22 cellular contexts compared by ENCODE assay signal in the genomic region with DNA sequence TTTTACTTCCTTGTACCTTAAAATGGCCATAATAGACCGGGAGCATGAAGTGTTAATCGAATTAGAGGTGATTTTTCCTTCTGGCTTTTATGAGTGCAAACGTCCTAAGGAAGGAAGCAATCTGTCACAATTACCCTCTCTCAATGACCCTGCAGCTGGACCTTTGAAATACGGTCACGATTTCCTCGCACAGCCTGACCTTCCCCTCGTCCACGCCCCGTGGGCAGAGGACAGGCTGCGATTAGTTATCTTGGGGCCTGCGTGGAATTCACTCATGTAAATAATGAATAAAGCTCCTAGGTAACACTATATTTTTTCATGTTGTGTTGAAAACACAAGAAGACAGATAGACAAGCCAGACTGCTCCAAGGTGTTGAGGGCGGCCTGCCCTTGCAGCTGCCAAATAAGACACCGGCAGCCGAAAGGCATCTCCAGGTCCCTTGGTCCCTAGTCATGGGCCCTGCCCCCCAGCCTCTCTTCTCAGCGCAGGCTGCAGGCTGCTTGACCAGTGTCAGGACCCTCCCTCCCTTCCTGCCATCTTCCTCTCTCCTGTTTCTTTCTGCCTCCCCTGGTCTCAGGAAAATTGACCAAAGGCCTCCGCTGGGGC.
DNase-seq lines count a peak whose midpoint lies in the region; ATAC-seq and TF ChIP-seq lines count a peak whose summit lies in the region.
"Had no signal": no experiment of that assay in that cellular context is flagged by ENCODE, and none has a peak within 500 bp of the region (broad histone marks: within the 10 kb centered on the region; RNA-seq: fewer than 3 reads in every experiment).

No MANE protein-coding gene starts in this region.

- H3K4me3 ChIP-seq in H7 (ENCODE audit: insufficient read depth, low read depth, low read length) (no peak overlapping the region), osteoblast (ENCODE audit: insufficient read depth, low read length) (no peak overlapping the region)
- H3K4me3 ChIP-seq: A549; BLaER1 treated with 17β-estradiol and CSF1 and Interleukin-3, amounts not matched to agents 10 nM and 100 nM; GM23248 had no signal

- H3K36me3 ChIP-seq in H7 (replicated peaks; ENCODE audit: control insufficient read depth, insufficient read depth, low read length) (no peaks in the 10 kb centered on the region), osteoblast (ENCODE audit: insufficient read depth, low read length) (no peaks in the 10 kb centered on the region)
- H3K36me3 ChIP-seq: BE2C had no signal

- peaks cover 3% of the 10 kb centered on the region for H3K9me3 ChIP-seq in osteoblast (ENCODE audit: low read depth, low read length)
- H3K9me3 ChIP-seq: A549, BE2C had no signal

- H4K20me1 ChIP-seq in osteoblast (ENCODE audit: insufficient read depth, low read length), result no peaks in the 10 kb centered on the region
- H4K20me1 ChIP-seq: BLaER1 treated with 17β-estradiol and CSF1 and Interleukin-3, amounts not matched to agents 10 nM and 100 nM had no signal

- no peaks in the 10 kb centered on the region for H3K79me2 ChIP-seq in osteoblast (ENCODE audit: insufficient read depth, low read length)

- H3K27me3 Mint-ChIP-seq in neural crest cell (ENCODE audit: low read depth), result no peaks in the 10 kb centered on the region
- H3K27me3 Mint-ChIP-seq: CD4-positive, alpha-beta memory T cell had no signal

- H3K36me3 Mint-ChIP-seq in neural crest cell (ENCODE audit: low read depth), result no peaks in the 10 kb centered on the region
- H3K36me3 Mint-ChIP-seq: CD4-positive, alpha-beta memory T cell had no signal

- peaks cover 12% of the 10 kb centered on the region for H3K4me1 Mint-ChIP-seq in neural crest cell
- H3K4me1 Mint-ChIP-seq: CD4-positive, alpha-beta memory T cell had no signal

- TF ChIP-seq CTCF in neural crest cell (conservative IDR thresholded peaks at IDR 0.05) (no peak), osteoblast (IDR thresholded peaks at IDR 0.05; ENCODE audit: extremely low read depth, low read depth, low read length) (no peak)

- H3K4me1 ChIP-seq in osteoblast (ENCODE audit: insufficient read depth, low read length), result no peaks in the 10 kb centered on the region
- H3K4me1 ChIP-seq: A549, BE2C had no signal

- peak overlapping the region; percentile 35 for H3K27ac Mint-ChIP-seq in neural crest cell (ENCODE audit: unreplicated experiment)
- H3K27ac Mint-ChIP-seq: CD4-positive, alpha-beta memory T cell had no signal

- no peak for ATAC-seq in GM19452 (IDR thresholded peaks at IDR 0.05; ENCODE audit: unreplicated experiment)
- ATAC-seq: A549, HCT116 had no signal

- no peak overlapping the region for H3K27ac ChIP-seq in osteoblast (ENCODE audit: low read depth, low read length)
- H3K27ac ChIP-seq: A549; BLaER1 treated with 17β-estradiol and CSF1 and Interleukin-3, amounts not matched to agents 10 nM and 100 nM; GM23248 had no signal

- H3K9me3 Mint-ChIP-seq in neural crest cell, result no peaks in the 10 kb centered on the region

- peak; percentile 31 for DNase-seq in H7
- DNase-seq in left kidney (ENCODE audit: low read depth, low spot score), result peak; percentile 65
- DNase-seq in neural crest cell (ENCODE audit: low read depth, low spot score), result no peak
- peak; percentile 9 for DNase-seq in osteoblast (ENCODE audit: insufficient read length, low spot score, missing footprints)
- DNase-seq in midbrain (lab: John Stamatoyannopoulos, UW), result no peak
- no peak for DNase-seq in mucosa of gallbladder (ENCODE audit: low spot score)
- no peak for DNase-seq in NCI-H2227 (lab: John Stamatoyannopoulos, UW; ENCODE audit: unreplicated experiment)
- DNase-seq: 8988T; ACHN; AML-193; BE2C; Calu3; CD4-positive, alpha-beta memory T cell; COR-L47; DMS153; DND-41; GM23248; H9 had no signal

- H3K4me3 Mint-ChIP-seq in neural crest cell, result no peak overlapping the region
- H3K4me3 Mint-ChIP-seq: CD4-positive, alpha-beta memory T cell; H9 had no signal

- no peak overlapping the region for H3K4me2 ChIP-seq in osteoblast (ENCODE audit: insufficient read depth, low read length)
- H3K4me2 ChIP-seq: A549; BLaER1 treated with 17β-estradiol and CSF1 and Interleukin-3, amounts not matched to agents 10 nM and 100 nM had no signal

- H2AFZ ChIP-seq in osteoblast (ENCODE audit: low read length), result no peak overlapping the region
- H2AFZ ChIP-seq: GM23248 had no signal

- H3K27me3 ChIP-seq in H7 (ENCODE audit: control insufficient read depth, insufficient read depth, low read length), result no peaks in the 10 kb centered on the region
- H3K27me3 ChIP-seq in osteoblast (ENCODE audit: insufficient read depth, low read length), result no peaks in the 10 kb centered on the region
- H3K27me3 ChIP-seq: BE2C; BLaER1 treated with 17β-estradiol and CSF1 and Interleukin-3, amounts not matched to agents 10 nM and 100 nM had no signal

Comparison
In these comparisons a context has a peak if more than half of its experiments do, and no peak if none do; other contexts are left out.
1. DNase-seq: peak in H7 (single experiment), left kidney (single experiment) and osteoblast (single experiment); none in neural crest cell (single experiment), midbrain (single experiment), mucosa of gallbladder (single experiment) and NCI-H2227 (single experiment).